ENCODE assay signal across 22 cellular contexts in the genomic region with DNA sequence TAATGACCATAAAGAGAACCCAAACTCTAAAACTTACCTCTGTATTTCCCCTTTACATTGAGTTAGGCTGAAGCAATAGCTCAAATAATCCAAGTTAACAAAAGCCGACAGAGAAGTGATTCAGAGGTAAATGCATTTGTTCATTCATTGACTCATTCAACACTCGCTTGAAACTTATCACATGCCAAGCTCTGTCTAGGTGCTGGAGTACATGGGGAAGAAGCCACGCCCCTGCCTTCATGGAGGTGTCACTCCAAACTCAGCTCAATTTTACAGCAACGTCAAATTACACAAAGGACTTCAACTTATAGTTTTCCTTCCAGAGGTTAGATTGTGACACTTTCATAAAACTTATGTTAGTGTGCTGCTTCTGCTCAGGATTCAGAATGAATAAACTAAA.
"Had no signal": no experiment of that assay in that cellular context is flagged by ENCODE, and none has a peak within 500 bp of the region (broad histone marks: within the 10 kb centered on the region; RNA-seq: fewer than 3 reads in every experiment).

No MANE protein-coding gene starts in this region.

- ATAC-seq: body of pancreas, left lung had no signal

- H3K4me1 ChIP-seq: adrenal gland, body of pancreas, colonic mucosa, esophagus squamous epithelium, left lung, right atrium auricular region, thyroid gland had no signal

- H3K4me3 Mint-ChIP-seq: activated naive CD4-positive, alpha-beta T cell treated with anti-CD3 and anti-CD28 coated beads, Interleukin-2, amount 50 U/mL, for 24 hours; central memory CD8-positive, alpha-beta T cell; T-helper 1 cell treated with Interleukin-12 subunit alpha and Interleukin-12 subunit beta and Interleukin-4 antibody, amounts not matched to agents 30 μg/mL and 1 μg/mL, for 36 hours had no signal

- H3K36me3 ChIP-seq: colonic mucosa had no signal

- H3K9me3 ChIP-seq: adrenal gland, body of pancreas, colonic mucosa, esophagus squamous epithelium, left lung, right atrium auricular region, thyroid gland had no signal

- DNase-seq: activated CD4-positive, alpha-beta T cell treated with anti-CD3 and anti-CD28 coated beads, Interleukin-2, amount 50 U/mL, for 1 hour; activated CD4-positive, CD25-positive, alpha-beta regulatory T cell treated with anti-CD3 and anti-CD28 coated beads, Interleukin-2, amount 50 U/mL, for 72 hours; activated CD8-positive, alpha-beta memory T cell treated with anti-CD3 and anti-CD28 coated beads, Interleukin-2, amount 50 U/mL, for 4 hours; activated effector memory CD4-positive, alpha-beta T cell treated with anti-CD3 and anti-CD28 coated beads, Interleukin-2, amount 50 U/mL, for 16 hours; activated T-cell treated with anti-CD3 and anti-CD28 coated beads, Interleukin-2, amount 50 U/mL, for 48 hours; adrenal gland; body of pancreas; colonic mucosa; esophagus squamous epithelium; foreskin fibroblast; glutamatergic neuron; hypothalamus; kidney; left lung; occipital lobe; stimulated activated CD4-positive, alpha-beta T cell treated with anti-CD3 and anti-CD28 coated beads, Interleukin-2, amount 100 ng/mL, for 24 hours; stimulated activated naive CD4-positive, alpha-beta T cell treated with Interleukin-2 at 50 U/mL for 16 hours; thyroid gland had no signal

- H3K27ac Mint-ChIP-seq: activated naive CD4-positive, alpha-beta T cell treated with anti-CD3 and anti-CD28 coated beads, Interleukin-2, amount 50 U/mL, for 24 hours; T-helper 1 cell treated with Interleukin-12 subunit alpha and Interleukin-12 subunit beta and Interleukin-4 antibody, amounts not matched to agents 30 μg/mL and 1 μg/mL, for 36 hours had no signal

- H3K27me3 ChIP-seq: adrenal gland, body of pancreas, colonic mucosa, esophagus squamous epithelium, left lung, right atrium auricular region, thyroid gland had no signal

- H3K9me3 Mint-ChIP-seq: activated naive CD4-positive, alpha-beta T cell treated with anti-CD3 and anti-CD28 coated beads, Interleukin-2, amount 50 U/mL, for 24 hours; central memory CD8-positive, alpha-beta T cell; T-helper 1 cell treated with Interleukin-12 subunit alpha and Interleukin-12 subunit beta and Interleukin-4 antibody, amounts not matched to agents 30 μg/mL and 1 μg/mL, for 36 hours had no signal

- H3K4me3 ChIP-seq: adrenal gland, body of pancreas, colonic mucosa, esophagus squamous epithelium, left lung, right atrium auricular region, thyroid gland had no signal

- H3K27me3 Mint-ChIP-seq: activated naive CD4-positive, alpha-beta T cell treated with anti-CD3 and anti-CD28 coated beads, Interleukin-2, amount 50 U/mL, for 24 hours; central memory CD8-positive, alpha-beta T cell had no signal

- H3K4me1 Mint-ChIP-seq: activated naive CD4-positive, alpha-beta T cell treated with anti-CD3 and anti-CD28 coated beads, Interleukin-2, amount 50 U/mL, for 24 hours; central memory CD8-positive, alpha-beta T cell had no signal

- H3K27ac ChIP-seq: adrenal gland, body of pancreas, colonic mucosa, esophagus squamous epithelium, left lung, right atrium auricular region, thyroid gland had no signal
